In genomic region chr10:130160775-130161174, GRCh38 we compare ENCODE assay signal across 13 cellular contexts. TPM values are rescaled to one million over a fixed set of nuclear protein-coding genes. Genes with fewer than 3 reads are reported as not detected.
DNase-seq lines count a peak whose midpoint lies in the region; ATAC-seq and TF ChIP-seq lines count a peak whose summit lies in the region.
"Had no signal": no experiment of that assay in that cellular context is flagged by ENCODE, and none has a peak within 500 bp of the region (broad histone marks: within the 10 kb centered on the region; RNA-seq: fewer than 3 reads in every experiment).

No MANE protein-coding gene starts in this region.

- H3K27ac ChIP-seq in fibroblast of lung (ENCODE audit: insufficient read depth, low read length) = no peak overlapping the region
- H3K27ac ChIP-seq in vagina = no peak overlapping the region
- no peak overlapping the region for H3K27ac ChIP-seq in Peyer's patch
- H3K27ac ChIP-seq: neutrophil, uterus had no signal

- H4K20me1 ChIP-seq in fibroblast of lung (ENCODE audit: control insufficient read depth, extremely low read depth, insufficient read depth, low read length) = no peaks in the 10 kb centered on the region

- TF ChIP-seq CTCF in fibroblast of lung (conservative IDR thresholded peaks at IDR 0.05 in 1 of 2, IDR thresholded peaks at IDR 0.05 in 1 of 2; ENCODE audit: low read depth in 1 of 2, low read length in 2 of 2) (peak in 1 of 2 donors; percentile 3), vagina (IDR thresholded peaks at IDR 0.05) (no peak), Peyer's patch (IDR thresholded peaks at IDR 0.05) (no peak), glutamatergic neuron (IDR thresholded peaks at IDR 0.05; ENCODE audit: partially characterized antibody, unreplicated experiment) (no peak)

- H3K9me3 Mint-ChIP-seq in glutamatergic neuron (ENCODE audit: unreplicated experiment) = no peaks in the 10 kb centered on the region
- H3K9me3 Mint-ChIP-seq: T-cell had no signal

- no peak overlapping the region for H3K9ac ChIP-seq in fibroblast of lung (ENCODE audit: insufficient read depth, low read length)

- H3K4me3 ChIP-seq in fibroblast of lung (replicated peaks in 1 of 4; ENCODE audit: control extremely low read depth in 1 of 4, insufficient read depth in 1 of 4, low read depth in 3 of 4, low read length in 4 of 4) (no peak overlapping the region), vagina (no peak overlapping the region), Peyer's patch (no peak overlapping the region)
- H3K4me3 ChIP-seq: uterus had no signal

- DNase-seq in DMS114 treated with DMSO at 0.1 percent for 48 hours (lab: John Stamatoyannopoulos, UW; ENCODE audit: unreplicated experiment) = peak; percentile 13
- peak; percentile 7 to 15 for DNase-seq in fibroblast of lung (ENCODE audit: low read depth in 2 of 2)
- DNase-seq in vagina (ENCODE audit: extremely low spot score in 2 of 2) = no peak
- DNase-seq in Peyer's patch = no peak
- no peak for DNase-seq in dedifferentiated amniotic fluid mesenchymal stem cell (ENCODE audit: extremely low spot score)
- no peak for DNase-seq in glutamatergic neuron
- DNase-seq: activated T-cell treated with anti-CD3 and anti-CD28 coated beads, Interleukin-2, amount 50 U/mL, for 48 hours; stimulated activated CD4-positive, alpha-beta T cell treated with anti-CD3 and anti-CD28 coated beads, Interleukin-4, amount 100 ng/mL, for 1 hour; T-cell; uterus had no signal

- no peaks in the 10 kb centered on the region for H3K4me1 ChIP-seq in fibroblast of lung (ENCODE audit: control insufficient read depth, extremely low read depth, insufficient read depth, low read length)
- no peaks in the 10 kb centered on the region for H3K4me1 ChIP-seq in vagina
- no peaks in the 10 kb centered on the region for H3K4me1 ChIP-seq in Peyer's patch

- intact Hi-C loops in vagina (cut with DNase I) = no loop called here

- peaks cover 23% of the 10 kb centered on the region for H3K79me2 ChIP-seq in fibroblast of lung (ENCODE audit: control insufficient read depth, insufficient read depth, low read length)

- H3K36me3 Mint-ChIP-seq in glutamatergic neuron (ENCODE audit: unreplicated experiment) = no peaks in the 10 kb centered on the region

- TF ChIP-seq POLR2A in vagina (IDR thresholded peaks at IDR 0.05) (no peak), Peyer's patch (IDR thresholded peaks at IDR 0.05) (no peak)

- no peak overlapping the region for H3K4me3 Mint-ChIP-seq in glutamatergic neuron (ENCODE audit: unreplicated experiment)
- H3K4me3 Mint-ChIP-seq: T-cell had no signal

- no peak overlapping the region for H3K4me2 ChIP-seq in fibroblast of lung (ENCODE audit: extremely low read depth, insufficient read depth, low read length)

- no peak overlapping the region for H3K27ac Mint-ChIP-seq in glutamatergic neuron (ENCODE audit: unreplicated experiment)
- H3K27ac Mint-ChIP-seq: T-cell had no signal

- H3K9me3 ChIP-seq in fibroblast of lung (ENCODE audit: control insufficient read depth, insufficient read depth, low read depth, low read length) = no peaks in the 10 kb centered on the region
- no peaks in the 10 kb centered on the region for H3K9me3 ChIP-seq in vagina
- no peaks in the 10 kb centered on the region for H3K9me3 ChIP-seq in Peyer's patch
- H3K9me3 ChIP-seq: neutrophil, uterus had no signal

- peak; percentile 47 for ATAC-seq in GM18909 (IDR thresholded peaks at IDR 0.05; ENCODE audit: poor library complexity, unreplicated experiment)
- ATAC-seq in HG03565 (IDR thresholded peaks at IDR 0.05; ENCODE audit: unreplicated experiment) = peak; percentile 36

- H3K4me1 Mint-ChIP-seq in glutamatergic neuron (ENCODE audit: low read depth, unreplicated experiment) = peaks cover 2% of the 10 kb centered on the region

- no peaks in the 10 kb centered on the region for H3K27me3 Mint-ChIP-seq in glutamatergic neuron (ENCODE audit: unreplicated experiment)
- H3K27me3 Mint-ChIP-seq: T-cell had no signal

- H3K36me3 ChIP-seq in fibroblast of lung (ENCODE audit: control insufficient read depth, insufficient read depth, low read length) (peaks cover 4% of the 10 kb centered on the region), vagina (peaks cover 0 to 34% of the 10 kb centered on the region in 2 donors), Peyer's patch (peaks cover 0 to 40% (median 0%) of the 10 kb centered on the region in 3 donors)
- H3K36me3 ChIP-seq: uterus had no signal

- H3K27me3 ChIP-seq in fibroblast of lung (ENCODE audit: control insufficient read depth, insufficient read depth, low read length) (no peaks in the 10 kb centered on the region), vagina (no peaks in the 10 kb centered on the region), Peyer's patch (no peaks in the 10 kb centered on the region)
- H3K27me3 ChIP-seq: neutrophil, uterus had no signal

- H2AFZ ChIP-seq in fibroblast of lung (ENCODE audit: low read length) = no peak overlapping the region

RNA-seq across cellular contexts. Expression of gene GLRX3, which starts 24.6 kb away (rescaled TPM):
- total RNA-seq in fibroblast of lung (51.7 and 62.9 TPM in 2 replicates), vagina (41.3 TPM), Peyer's patch (10 to 100 TPM; 23.9 to 53.8 (median 30.6) TPM), glutamatergic neuron (ENCODE audit: unreplicated experiment) (80.1 TPM)
- polyA plus RNA-seq in fibroblast of lung = 95.6 and 121 TPM in 2 replicates
- polyA plus RNA-seq in fibroblast of lung (2012) = 86.8 and 131 TPM in 2 replicates
- polyA minus RNA-seq in fibroblast of lung (ENCODE audit: low replicate concordance) = 3.7 and 13.3 TPM in 2 replicates

RNA-seq across cellular contexts. Expression of gene C10orf143, which starts 50.1 kb away (rescaled TPM):
- total RNA-seq in fibroblast of lung (0.51 and 2.0 TPM in 2 replicates), vagina (0.74 TPM), Peyer's patch (1 to 10 TPM in 3 of 4 donors, not detected in 1; 1.6 to 5.8 (median 3.7) TPM), glutamatergic neuron (ENCODE audit: unreplicated experiment) (0.96 TPM)
- 1.5 and 1.9 TPM in 2 replicates for polyA plus RNA-seq in fibroblast of lung
- 1.6 and 2.1 TPM in 2 replicates for polyA plus RNA-seq in fibroblast of lung (2012)
- polyA minus RNA-seq in fibroblast of lung (ENCODE audit: low replicate concordance) = not detected in 2 replicates

Comparison
In these comparisons a context has a peak if more than half of its experiments do, and no peak if none do; other contexts are left out.
1. DNase-seq: peak in DMS114 treated with DMSO at 0.1 percent for 48 hours (single experiment) and fibroblast of lung (2 of 2); none in vagina (0 of 2), Peyer's patch (0 of 3), dedifferentiated amniotic fluid mesenchymal stem cell (single experiment) and glutamatergic neuron (single experiment).